9 cellular contexts compared by ENCODE assay signal in genomic region chr16:48117217-48118105, GRCh38. TPM values are rescaled to one million over a fixed set of nuclear protein-coding genes. Genes with fewer than 3 reads are reported as not detected.
DNase-seq lines count a peak whose midpoint lies in the region; ATAC-seq, FAIRE-seq and TF ChIP-seq lines count a peak whose summit lies in the region.
"Had no signal": no experiment of that assay in that cellular context is flagged by ENCODE, and none has a peak within 500 bp of the region (broad histone marks: within the 10 kb centered on the region; RNA-seq: fewer than 3 reads in every experiment).

No MANE protein-coding gene starts in this region.

- dilution Hi-C loops in keratinocyte (cut with MboI; ENCODE audit: extremely low pct_ligation_motif_present, low sequenced_read_pairs): no loop called here

- no peaks in the 10 kb centered on the region for H3F3A ChIP-seq in SU-DHL-6 (ENCODE audit: insufficient read depth)

- TF ChIP-seq CTCF in C4-2B (conservative IDR thresholded peaks at IDR 0.05) (peak; percentile 84), SU-DHL-6 (IDR thresholded peaks at IDR 0.05; ENCODE audit: insufficient read depth, low read length, poor library complexity, severe bottlenecking) (peak; percentile 96), keratinocyte (optimal IDR thresholded peaks at IDR 0.05 in 1 of 3, IDR thresholded peaks at IDR 0.05 in 1 of 3, conservative IDR thresholded peaks at IDR 0.05 in 1 of 3; ENCODE audit: extremely low read depth in 1 of 3, insufficient read depth in 2 of 3, low read length in 3 of 3) (peak; percentile 80 to 90 (median 87))

- ATAC-seq in GM18868 (IDR thresholded peaks at IDR 0.05; ENCODE audit: unreplicated experiment): peak; percentile 93

- H3K27me3 ChIP-seq in SU-DHL-6 (ENCODE audit: low read length) (no peaks in the 10 kb centered on the region), adipocyte (replicated peaks; ENCODE audit: control insufficient read depth, insufficient read depth, low read length) (peaks cover 16% of the 10 kb centered on the region), keratinocyte (ENCODE audit: control insufficient read depth, extremely low read depth, insufficient read depth, low read length) (peaks cover 7% of the 10 kb centered on the region)

- H3K27ac ChIP-seq in C4-2B (no peak overlapping the region), SU-DHL-6 (ENCODE audit: low read depth, low read length) (no peak overlapping the region), keratinocyte (ENCODE audit: control insufficient read depth, insufficient read depth, low read length) (no peak overlapping the region)

- H3K4me2 ChIP-seq in SU-DHL-6 (ENCODE audit: low read depth, low read length, poor library complexity, severe bottlenecking) (no peak overlapping the region), keratinocyte (ENCODE audit: control insufficient read depth, extremely low read depth, insufficient read depth, low read depth, low read length) (no peak overlapping the region)

- H3K36me3 ChIP-seq in SU-DHL-6 (ENCODE audit: low read length) (no peaks in the 10 kb centered on the region), adipocyte (ENCODE audit: control insufficient read depth, insufficient read depth, low read length, severe bottlenecking) (no peaks in the 10 kb centered on the region), keratinocyte (ENCODE audit: control insufficient read depth in 2 of 2, extremely low read depth in 1 of 2, insufficient read depth in 2 of 2, low read length in 2 of 2) (no peaks in the 10 kb centered on the region)

- no peak overlapping the region for H3K4me3 ChIP-seq in SU-DHL-6 (ENCODE audit: insufficient read depth, low read length, poor library complexity, severe bottlenecking)
- no peak overlapping the region for H3K4me3 ChIP-seq in adipocyte (ENCODE audit: low read length)
- H3K4me3 ChIP-seq in keratinocyte (ENCODE audit: control insufficient read depth in 2 of 3, extremely low read depth in 1 of 3, insufficient read depth in 2 of 3, low read depth in 1 of 3, low read length in 3 of 3): no peak overlapping the region

- H3K79me2 ChIP-seq in SU-DHL-6 (ENCODE audit: insufficient read depth, low read length) (no peaks in the 10 kb centered on the region), keratinocyte (ENCODE audit: control insufficient read depth, insufficient read depth, low read length) (no peaks in the 10 kb centered on the region)

- H3K4me1 ChIP-seq in adipocyte (ENCODE audit: control insufficient read depth, insufficient read depth, low read length) (peaks cover under 1% of the 10 kb centered on the region), keratinocyte (ENCODE audit: control insufficient read depth, extremely low read depth, insufficient read depth, low read length) (peaks cover 2% of the 10 kb centered on the region)

- H2AFZ ChIP-seq in SU-DHL-6 (ENCODE audit: low read depth, low read length, severe bottlenecking) (no peak overlapping the region), keratinocyte (ENCODE audit: control insufficient read depth, low read length) (no peak overlapping the region)

- no peak for FAIRE-seq in keratinocyte (lab: Jason Lieb, UNC)

- H3K9me1 ChIP-seq in keratinocyte (ENCODE audit: control insufficient read depth, extremely low read depth, insufficient read depth, low read length): no peaks in the 10 kb centered on the region

- H3K9me2 ChIP-seq in SU-DHL-6 (replicated peaks; ENCODE audit: insufficient read depth, low read length): no peaks in the 10 kb centered on the region

- H3K9me3 ChIP-seq in SU-DHL-6 (ENCODE audit: insufficient read depth, low read length) (no peaks in the 10 kb centered on the region), adipocyte (ENCODE audit: control insufficient read depth, low read length) (no peaks in the 10 kb centered on the region), keratinocyte (ENCODE audit: control insufficient read depth, low read depth, low read length) (no peaks in the 10 kb centered on the region)

- H3K9ac ChIP-seq in SU-DHL-6 (ENCODE audit: low read length): no peak overlapping the region
- no peak overlapping the region for H3K9ac ChIP-seq in adipocyte (ENCODE audit: low read length)
- H3K9ac ChIP-seq in keratinocyte (ENCODE audit: control insufficient read depth, extremely low read depth, insufficient read depth, low read length): no peak overlapping the region

- H4K20me1 ChIP-seq in SU-DHL-6 (ENCODE audit: low read depth, low read length) (no peaks in the 10 kb centered on the region), keratinocyte (ENCODE audit: control insufficient read depth, extremely low read depth, insufficient read depth, low read length) (no peaks in the 10 kb centered on the region)

- DNase-seq in HT1080 (ENCODE audit: low read depth): peak; percentile 52
- peak; percentile 28 for DNase-seq in adipocyte (ENCODE audit: low read depth)
- DNase-seq in keratinocyte (ENCODE audit: low read depth, low spot score): no peak
- DNase-seq in stimulated activated CD8-positive, alpha-beta memory T cell treated with anti-CD3 and anti-CD28 coated beads, Interleukin-12 subunit alpha, Interleukin-12 subunit beta, amount 100 ng/mL, for 1 hour (ENCODE audit: low read depth): peak; percentile 4
- no peak for DNase-seq in NCI-H2107 treated with DMSO at 0.1 percent for 48 hours (lab: John Stamatoyannopoulos, UW; ENCODE audit: unreplicated experiment)

RNA-seq across cellular contexts. Expression of gene ABCC12, which starts 38.3 kb away (rescaled TPM):
- not detected in 2 replicates for total RNA-seq in HT1080 (2014; rRNA removed; shearing (Covaris generic))
- not detected in 2 replicates for polyA plus RNA-seq in HT1080 (2015; cell fraction: cytosol; rRNA removed)
- 0.14 and 0.17 TPM in 2 replicates for polyA plus RNA-seq in HT1080 (2015; cell fraction: nucleus; rRNA removed)
- polyA plus RNA-seq in keratinocyte: not detected in 3 replicates
- not detected for polyA plus RNA-seq in keratinocyte (2011; ENCODE audit: low read depth)
- not detected in 2 replicates for polyA plus RNA-seq in keratinocyte (2011; cell fraction: cytosol; rRNA removed)
- 0.03 TPM in 1 of 2 replicates, not detected in the other for polyA plus RNA-seq in keratinocyte (2011; cell fraction: nucleus; rRNA removed)
- polyA plus RNA-seq in keratinocyte (2012; ENCODE audit: low replicate concordance): not detected in 2 replicates
- polyA minus RNA-seq in keratinocyte: not detected in 3 replicates
- polyA minus RNA-seq in keratinocyte (2011; cell fraction: cytosol; rRNA and poly(A)+ RNA removed): not detected
- polyA minus RNA-seq in keratinocyte (2011; cell fraction: nucleus; rRNA and poly(A)+ RNA removed): not detected in 2 replicates
- total RNA-seq: subcutaneous adipose tissue had no signal

Comparison
In these comparisons a context has a peak if more than half of its experiments do, and no peak if none do; other contexts are left out.
1. DNase-seq: peak in HT1080 (single experiment), adipocyte (single experiment) and stimulated activated CD8-positive, alpha-beta memory T cell treated with anti-CD3 and anti-CD28 coated beads, Interleukin-12 subunit alpha, Interleukin-12 subunit beta, amount 100 ng/mL, for 1 hour (single experiment); none in keratinocyte (single experiment) and NCI-H2107 treated with DMSO at 0.1 percent for 48 hours (single experiment).
2. Peak in every context shown above with its lines, with median percentiles within 50 percentile points of each other: CTCF ChIP-seq.